In the genomic region with DNA sequence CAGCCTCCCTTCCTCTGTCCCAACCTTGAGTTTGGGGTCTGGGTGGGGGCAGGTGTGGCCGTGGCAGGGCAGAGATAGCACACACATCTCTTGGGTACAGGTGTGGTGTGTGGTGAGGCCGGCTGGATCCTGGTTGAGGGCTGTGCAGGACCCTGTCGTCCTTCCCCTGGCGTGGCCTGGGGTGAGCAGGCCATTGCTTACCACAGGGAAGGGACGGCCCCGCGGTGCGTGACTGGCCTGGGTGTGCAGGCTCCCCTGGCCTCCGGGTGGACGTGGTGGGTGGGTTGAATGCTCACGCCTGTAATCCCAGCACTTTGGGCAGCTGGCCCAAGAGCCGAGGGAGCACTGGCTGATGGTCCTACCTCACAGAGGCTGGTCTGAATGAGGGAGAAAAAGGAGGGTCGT, we compare ENCODE assay signal across 8 cellular contexts. TPM values are rescaled to one million over a fixed set of nuclear protein-coding genes. Genes with fewer than 3 reads are reported as not detected.
DNase-seq lines count a peak whose midpoint lies in the region; ATAC-seq and TF ChIP-seq lines count a peak whose summit lies in the region.

No MANE protein-coding gene starts in this region.

- H3K27me3 ChIP-seq in OCI-LY3 (ENCODE audit: low read depth, low read length): no peaks in the 10 kb centered on the region; the same call in 1 of the 2 replicates
- no peaks in the 10 kb centered on the region for H3K27me3 ChIP-seq in neuron (ENCODE audit: insufficient read depth, low read length)

- H2AFZ ChIP-seq in OCI-LY3 (ENCODE audit: low read depth, low read length) (no peak overlapping the region), neuron (ENCODE audit: low read depth, low read length) (no peak overlapping the region)

- peak overlapping the region; percentile 93 for H3K4me3 ChIP-seq in OCI-LY3 (ENCODE audit: low read length)
- peak overlapping the region; percentile 86 for H3K4me3 ChIP-seq in neuron (ENCODE audit: low read length)

- H3K4me3 Mint-ChIP-seq in CD14-positive monocyte: peak overlapping the region; percentile 86 to 96

- peaks cover 72% of the 10 kb centered on the region for H3K4me1 Mint-ChIP-seq in CD14-positive monocyte

- H3K9me3 Mint-ChIP-seq in CD14-positive monocyte: no peaks in the 10 kb centered on the region

- TF ChIP-seq CTCF in CD14-positive monocyte (IDR thresholded peaks at IDR 0.05) (no peak), OCI-LY3 (IDR thresholded peaks at IDR 0.05; ENCODE audit: low read depth, low read length) (no peak)

- H4K20me1 ChIP-seq in OCI-LY3 (ENCODE audit: insufficient read depth, low read length): no peaks in the 10 kb centered on the region; the same call in 1 of the 2 replicates

- H3K27me3 Mint-ChIP-seq in CD14-positive monocyte (ENCODE audit: low read depth in 3 of 3): peaks cover 0 to 10% (median 6%) of the 10 kb centered on the region in 3 donors

- H3K27ac ChIP-seq in OCI-LY3 (ENCODE audit: low read length): no peak overlapping the region

- peak overlapping the region; percentile 69; the same call in 1 of the 2 replicates for H3K9ac ChIP-seq in OCI-LY3 (ENCODE audit: low read length)

- H3K9me3 ChIP-seq in OCI-LY3 (ENCODE audit: insufficient read depth, low read length): no peaks in the 10 kb centered on the region
- H3K9me3 ChIP-seq in neuron (ENCODE audit: low read length): no peaks in the 10 kb centered on the region

- DNase-seq in CD14-positive monocyte (ENCODE audit: low spot score) (no peak), pons (ENCODE audit: low spot score) (no peak), SIG-M5 treated with dmso at 0.1 percent for 504 hours (lab: John Stamatoyannopoulos, UW; ENCODE audit: unreplicated experiment) (no peak), cortex of kidney (lab: John Stamatoyannopoulos, UW) (no peak), amygdala (lab: John Stamatoyannopoulos, UW) (no peak)

- ATAC-seq in esophagus mucosa: peak; percentile 1

- H3K36me3 ChIP-seq in OCI-LY3 (replicated peaks; ENCODE audit: low read depth, low read length): no peaks in the 10 kb centered on the region
- H3K36me3 ChIP-seq in neuron (ENCODE audit: insufficient read depth, low read length): no peaks in the 10 kb centered on the region

- peaks cover 4% of the 10 kb centered on the region; the same call in 1 of the 2 replicates for H3K79me2 ChIP-seq in OCI-LY3 (ENCODE audit: low read length)

- H3K4me1 ChIP-seq in OCI-LY3 (ENCODE audit: low read length): peaks cover 22% of the 10 kb centered on the region
- H3K4me1 ChIP-seq in neuron (ENCODE audit: insufficient read depth, low read length): peaks cover 16% of the 10 kb centered on the region

- intact Hi-C loops in CD14-positive monocyte (cut with micrococcal nuclease): loop anchor here (1.0 to 10.0 kb wide), 4 partner anchors 12 to 142 kb away; a partner anchor contains a TSS

- H3K4me2 ChIP-seq in OCI-LY3 (ENCODE audit: low read length): peak overlapping the region; percentile 88

- peaks cover 4 to 13% of the 10 kb centered on the region in 2 donors for H3K36me3 Mint-ChIP-seq in CD14-positive monocyte

- peak overlapping the region; percentile 82 to 95 (median 91) for H3K27ac Mint-ChIP-seq in CD14-positive monocyte

RNA-seq across cellular contexts. Expression of a gene that starts 1.2 kb away (rescaled TPM):
- polyA plus RNA-seq in CD14-positive monocyte: 10 to 100 TPM; 83.2 to 87.6 TPM
- total RNA-seq in esophagus mucosa: 49.7 TPM

RNA-seq across cellular contexts. Expression of a gene that starts 12.1 kb away (rescaled TPM):
- 10 to 100 TPM; 10.1 to 15.0 TPM for polyA plus RNA-seq in CD14-positive monocyte
- 48.0 TPM for total RNA-seq in esophagus mucosa

RNA-seq across cellular contexts. Expression of a gene that starts 16.4 kb away (rescaled TPM):
- polyA plus RNA-seq in CD14-positive monocyte: 1 to 10 TPM; 1.9 to 4.5 TPM
- 21.5 TPM for total RNA-seq in esophagus mucosa

RNA-seq across cellular contexts. Expression of a gene that starts 28.0 kb away (rescaled TPM):
- polyA plus RNA-seq in CD14-positive monocyte: 10 to 100 TPM; 13.1 to 14.2 TPM
- total RNA-seq in esophagus mucosa: 12.6 TPM

RNA-seq across cellular contexts. Expression of a gene that starts 55.1 kb away (rescaled TPM):
- 10 to 100 TPM; 33.2 to 49.4 TPM for polyA plus RNA-seq in CD14-positive monocyte
- total RNA-seq in esophagus mucosa: 36.9 TPM
